ENCODE assay signal across 8 cellular contexts in the genomic region with DNA sequence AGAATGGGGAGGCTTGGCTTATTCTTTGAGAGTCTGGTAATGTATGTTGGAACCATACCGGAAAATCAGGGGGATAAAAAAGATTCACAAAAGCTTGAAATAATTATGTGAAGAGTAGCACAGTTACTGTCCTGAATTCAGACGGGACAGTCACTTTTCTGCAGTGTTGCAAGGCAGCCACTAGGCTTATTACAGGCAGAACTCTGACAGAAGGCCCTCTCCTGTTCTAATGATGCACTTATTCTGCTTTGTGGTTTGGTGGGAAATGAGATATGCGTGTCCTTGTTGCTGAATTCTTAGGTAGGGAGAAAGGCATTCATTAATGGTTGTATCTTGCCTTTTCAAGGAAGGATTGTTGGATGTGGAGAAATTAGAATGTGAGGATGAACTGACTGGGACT. TPM values are rescaled to one million over a fixed set of nuclear protein-coding genes. Genes with fewer than 3 reads are reported as not detected.
DNase-seq lines count a peak whose midpoint lies in the region; ATAC-seq and TF ChIP-seq lines count a peak whose summit lies in the region.

No MANE protein-coding gene starts in this region.

- in situ Hi-C loops in ACHN (cut with HindIII; ENCODE audit: low pct_ligation_motif_present, low pct_unique_long_range_greater_than_20kb, low sequenced_read_pairs) = loop anchor here (25.0 kb wide), 1 partner anchor 384 kb away; no protein-coding TSS in a partner anchor
- in situ Hi-C loops in astrocyte of the cerebellum (cut with HindIII; ENCODE audit: low sequenced_read_pairs) = no loop called here

- no peak overlapping the region for H3K4me3 Mint-ChIP-seq in osteocyte (ENCODE audit: unreplicated experiment)

- peak; percentile 32 for DNase-seq in ACHN
- peak; percentile 60 for DNase-seq in astrocyte of the cerebellum (ENCODE audit: low read depth)
- no peak for DNase-seq in osteocyte (ENCODE audit: extremely low spot score, unreplicated experiment)
- no peak for DNase-seq in NCI-H524 (lab: John Stamatoyannopoulos, UW)
- DNase-seq in putamen (ENCODE audit: low spot score) = no peak
- no peak for DNase-seq in effector CD4-positive, alpha-beta T cell

- peaks cover 22% of the 10 kb centered on the region for H3K36me3 Mint-ChIP-seq in osteocyte (ENCODE audit: unreplicated experiment)

- H3K9me3 Mint-ChIP-seq in osteocyte (ENCODE audit: unreplicated experiment) = no peaks in the 10 kb centered on the region

- H3K27ac Mint-ChIP-seq in osteocyte (ENCODE audit: unreplicated experiment) = no peak overlapping the region

- H3K4me1 Mint-ChIP-seq in osteocyte (ENCODE audit: unreplicated experiment) = peaks cover 11% of the 10 kb centered on the region

- peak; percentile 66 for TF ChIP-seq CTCF in astrocyte of the cerebellum (IDR thresholded peaks at IDR 0.05; ENCODE audit: low read depth, low read length, missing control alignments)
- TF ChIP-seq CTCF in osteocyte (IDR thresholded peaks at IDR 0.05) = peak; percentile 40

- H3K27me3 Mint-ChIP-seq in osteocyte (ENCODE audit: unreplicated experiment) = no peaks in the 10 kb centered on the region

- H3K4me3 ChIP-seq in astrocyte of the cerebellum (ENCODE audit: low read depth, low read length) = no peak overlapping the region

- peak; percentile 87 for ATAC-seq in GM18870 (IDR thresholded peaks at IDR 0.05; ENCODE audit: unreplicated experiment)
- ATAC-seq in HG03280 (IDR thresholded peaks at IDR 0.05; ENCODE audit: unreplicated experiment) = peak; percentile 92

RNA-seq across cellular contexts. Expression of a gene that starts 37.2 kb away (rescaled TPM):
- total RNA-seq in osteocyte = 11.5 and 13.2 TPM in 2 replicates

Comparison
In these comparisons a context has a peak if more than half of its experiments do, and no peak if none do; other contexts are left out.
1. DNase-seq: peak in ACHN (single experiment) and astrocyte of the cerebellum (single experiment); none in osteocyte (single experiment), NCI-H524 (0 of 2), putamen (single experiment) and effector CD4-positive, alpha-beta T cell (single experiment).